ENCODE assay signal across 13 cellular contexts in the genomic region with DNA sequence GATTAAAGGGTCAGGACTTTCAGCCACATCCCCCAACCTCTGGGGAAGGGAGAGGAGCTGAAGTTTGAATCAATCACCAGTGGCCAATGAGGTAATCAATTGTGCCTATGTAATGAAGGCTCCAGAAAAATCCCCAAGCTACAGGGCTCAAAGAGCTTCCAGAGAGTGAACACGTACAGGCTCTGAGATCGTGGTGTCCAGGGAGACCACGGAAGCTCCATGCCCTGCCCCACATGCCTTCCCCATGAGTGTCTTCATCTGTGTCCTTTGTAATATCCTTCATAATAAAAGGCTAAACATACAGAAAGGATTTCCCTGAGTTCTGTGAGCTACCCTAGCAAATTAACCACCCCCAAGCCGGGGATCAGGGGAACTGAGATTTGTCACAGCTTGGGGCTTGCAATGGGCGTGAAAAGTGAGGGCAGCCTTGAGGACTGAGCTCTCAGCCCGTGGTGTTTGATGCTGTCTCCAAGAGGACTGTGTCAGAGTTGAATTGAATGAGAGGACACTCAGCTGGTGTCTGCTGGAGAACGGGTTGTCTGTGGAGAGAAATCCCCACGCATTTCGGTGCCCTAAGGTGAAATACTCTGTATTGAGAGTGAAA. TPM values are rescaled to one million over a fixed set of nuclear protein-coding genes. Genes with fewer than 3 reads are reported as not detected.
DNase-seq lines count a peak whose midpoint lies in the region; ATAC-seq and TF ChIP-seq lines count a peak whose summit lies in the region.
"Had no signal": no experiment of that assay in that cellular context is flagged by ENCODE, and none has a peak within 500 bp of the region (broad histone marks: within the 10 kb centered on the region; RNA-seq: fewer than 3 reads in every experiment).

No MANE protein-coding gene starts in this region.

- TF ChIP-seq CTCF in PC-3 (conservative IDR thresholded peaks at IDR 0.05; ENCODE audit: low read depth, low read length) (no peak), epithelial cell of esophagus (IDR thresholded peaks at IDR 0.05; ENCODE audit: insufficient read depth, low read depth, low read length, missing control alignments) (no peak), nephron progenitor cell (IDR thresholded peaks at IDR 0.05) (no peak)

- peaks cover 51% of the 10 kb centered on the region for H3K27me3 Mint-ChIP-seq in nephron progenitor cell (ENCODE audit: low read depth, poor library complexity)

- peak overlapping the region; percentile 33 for H3K27ac ChIP-seq in PC-3 (ENCODE audit: low read length)

- DNase-seq in AG20443 (ENCODE audit: low spot score) = peak; percentile 84
- DNase-seq in PC-3 = peak; percentile 85
- peak; percentile 94 for DNase-seq in epithelial cell of esophagus (ENCODE audit: low read depth)
- DNase-seq in nephron progenitor cell = no peak
- DNase-seq in DMS79 (lab: John Stamatoyannopoulos, UW) = no peak
- no peak for DNase-seq in G401 (ENCODE audit: low spot score)
- DNase-seq: activated gamma-delta T cell treated with Interleukin-2 at 50 U/mL for 16 hours; CD8-positive, alpha-beta T cell; NCI-H524; nucleus accumbens; stimulated activated CD4-positive, alpha-beta T cell treated with anti-CD3 and anti-CD28 coated beads, Interleukin-4, amount 100 ng/mL, for 24 hours had no signal

- H3K4me3 ChIP-seq in PC-3 (ENCODE audit: low read length) (no peak overlapping the region), epithelial cell of esophagus (ENCODE audit: low read length) (no peak overlapping the region)

- peaks cover 32% of the 10 kb centered on the region for H3K4me1 ChIP-seq in PC-3 (ENCODE audit: insufficient read depth, low read length)

- BruUV-seq in PC-3 (replicated peaks; lab: Mats Ljungman, UMichigan) = no TSS peak

- H3K9me2 ChIP-seq in PC-3 (replicated peaks; ENCODE audit: low read length) = no peaks in the 10 kb centered on the region

- H4K20me1 ChIP-seq in PC-3 (ENCODE audit: low read length) = no peaks in the 10 kb centered on the region

- no peaks in the 10 kb centered on the region for H3K36me3 Mint-ChIP-seq in nephron progenitor cell (ENCODE audit: low read depth)
- H3K36me3 Mint-ChIP-seq: CD8-positive, alpha-beta T cell had no signal

- H3F3A ChIP-seq in PC-3 (ENCODE audit: low read length, unreplicated experiment) = no peaks in the 10 kb centered on the region

- POLR2A ChIA-PET in PC-3 (lab: Charles Lee; ENCODE audit: unreplicated experiment) = interaction anchor here (0.5 to 1.8 kb wide), 4 partner anchors 11 to 601 kb away, joined by 3 to 12 read pairs (median 4); a partner anchor contains a TSS

- H3K4me2 ChIP-seq in PC-3 (ENCODE audit: low read length) = peak overlapping the region; percentile 23

- H3K9me3 ChIP-seq in PC-3 (ENCODE audit: low read length) = no peaks in the 10 kb centered on the region

- in situ Hi-C loops in G401 (cut with HindIII; ENCODE audit: low sequenced_read_pairs) = no loop called here

- intact Hi-C loops in PC-3 (cut with micrococcal nuclease) = loop anchor here (2.0 to 5.0 kb wide), 2 partner anchors 55 to 94 kb away; a partner anchor contains a TSS

- no peaks in the 10 kb centered on the region for H3K27me3 ChIP-seq in PC-3 (ENCODE audit: low read length)

- peak; percentile 93 for ATAC-seq in PC-3
- ATAC-seq in GM18868 (IDR thresholded peaks at IDR 0.05; ENCODE audit: unreplicated experiment) = no peak
- no peak for ATAC-seq in HG02678 (IDR thresholded peaks at IDR 0.05; ENCODE audit: unreplicated experiment)
- ATAC-seq: CD8-positive, alpha-beta T cell had no signal

- H2AFZ ChIP-seq in PC-3 (ENCODE audit: low read length) = peak overlapping the region; percentile 17

- peaks cover 46% of the 10 kb centered on the region for H3K4me1 Mint-ChIP-seq in nephron progenitor cell

- no peaks in the 10 kb centered on the region for H3K79me2 ChIP-seq in PC-3 (ENCODE audit: low read length)

- no peaks in the 10 kb centered on the region for H3K36me3 ChIP-seq in PC-3 (ENCODE audit: low read depth, low read length)

- CTCF ChIA-PET in PC-3 (lab: Charles Lee) = interaction anchor here (0.6 to 1.4 kb wide), 5 partner anchors 11 to 46 kb away, joined by 3 to 23 read pairs (median 4); no protein-coding TSS in a partner anchor

- H3K27ac Mint-ChIP-seq in nephron progenitor cell = peak overlapping the region; percentile 57
- H3K27ac Mint-ChIP-seq: CD8-positive, alpha-beta T cell had no signal

- H3K4me3 Mint-ChIP-seq in nephron progenitor cell = no peak overlapping the region
- H3K4me3 Mint-ChIP-seq: CD8-positive, alpha-beta T cell had no signal

- H3K9me3 Mint-ChIP-seq in nephron progenitor cell = no peaks in the 10 kb centered on the region
- H3K9me3 Mint-ChIP-seq: CD8-positive, alpha-beta T cell had no signal

- no peak overlapping the region for H3K9ac ChIP-seq in PC-3 (ENCODE audit: low read length)

RNA-seq across cellular contexts. Expression of a gene that starts 25.5 kb away (rescaled TPM):
- total RNA-seq in PC-3 (2014; rRNA removed) = 191 and 232 TPM in 2 replicates
- total RNA-seq in G401 (2014; rRNA removed; shearing (Covaris generic)) = 734 and 738 TPM in 2 replicates

RNA-seq across cellular contexts. Expression of a gene that starts 28.4 kb away (rescaled TPM):
- not detected in 2 replicates for total RNA-seq in PC-3 (2014; rRNA removed)
- total RNA-seq in G401 (2014; rRNA removed; shearing (Covaris generic)) = not detected in 2 replicates
- total RNA-seq: CD8-positive, alpha-beta T cell had no signal

Comparison
In these comparisons a context has a peak if more than half of its experiments do, and no peak if none do; other contexts are left out.
1. DNase-seq: peak in AG20443 (single experiment), PC-3 (single experiment) and epithelial cell of esophagus (single experiment); none in nephron progenitor cell (single experiment), DMS79 (single experiment) and G401 (single experiment).